Comparison of ENCODE assay signal across 1 cellular context in genomic region chr17:29929544-29930398, GRCh38.
TF ChIP-seq lines count a peak whose summit lies in the region.

Gene SSH2 (minus strand): TSS chr17:29930228. CDS start chr17:29930000, 228 bp downstream.

TF ChIP-seq in HepG2, 621 proteins besides CTCF, POLR2A, EP300 and RAD21 (continued from another document and continues in another):
- TF ChIP-seq GATAD1 (CRISPR knock-in tag; IDR thresholded peaks at IDR 0.05) (peak; percentile 53; the same call in 1 of the 2 replicates), MYPOP (CRISPR knock-in tag; IDR thresholded peaks at IDR 0.05) (no peak), KLF13 (CRISPR knock-in tag; IDR thresholded peaks at IDR 0.05) (no peak), ZNF501 (CRISPR knock-in tag; IDR thresholded peaks at IDR 0.05) (no peak; the same call in 1 of the 2 replicates), ZNF574 (CRISPR knock-in tag; IDR thresholded peaks at IDR 0.05) (no peak; the same call in 1 of the 2 replicates), SNAPC2 (CRISPR knock-in tag; IDR thresholded peaks at IDR 0.05) (no peak), TBX2 (CRISPR knock-in tag; IDR thresholded peaks at IDR 0.05; ENCODE audit: borderline replicate concordance) (peak; percentile 27; the same call in 1 of the 2 replicates), ZNF562 (CRISPR knock-in tag; IDR thresholded peaks at IDR 0.05; ENCODE audit: borderline replicate concordance) (no peak), SP140L (CRISPR knock-in tag; IDR thresholded peaks at IDR 0.05; ENCODE audit: borderline replicate concordance) (no peak), ZBTB8A (CRISPR knock-in tag; IDR thresholded peaks at IDR 0.05; ENCODE audit: borderline replicate concordance, low read depth) (no peak), BCLAF1 (IDR thresholded peaks at IDR 0.05) (no peak), KDM5B (CRISPR knock-in tag; IDR thresholded peaks at IDR 0.05; ENCODE audit: borderline replicate concordance) (peak; percentile 24; the same call in 1 of the 2 replicates), ZNF781 (CRISPR knock-in tag; IDR thresholded peaks at IDR 0.05; ENCODE audit: borderline replicate concordance, not compliant biosample characterization) (no peak), ZBTB14 (CRISPR knock-in tag; IDR thresholded peaks at IDR 0.05) (peak; percentile 92), ZNF576 (CRISPR knock-in tag; IDR thresholded peaks at IDR 0.05) (no peak), NCOA5 (CRISPR knock-in tag; IDR thresholded peaks at IDR 0.05) (no peak), HNRNPL (IDR thresholded peaks at IDR 0.05; ENCODE audit: low read depth, low read length) (no peak), SATB2 (CRISPR knock-in tag; IDR thresholded peaks at IDR 0.05) (no peak), ZNF547 (CRISPR knock-in tag; IDR thresholded peaks at IDR 0.05) (peak; percentile 65; the same call in 1 of the 2 replicates), ZNF138 (CRISPR knock-in tag; IDR thresholded peaks at IDR 0.05; ENCODE audit: low read depth) (no peak), SP2 (CRISPR knock-in tag; IDR thresholded peaks at IDR 0.05) (no peak), ZNF383 (CRISPR knock-in tag; IDR thresholded peaks at IDR 0.05; ENCODE audit: borderline replicate concordance) (no peak), ZNF792 (CRISPR knock-in tag; IDR thresholded peaks at IDR 0.05) (no peak), MED8 (CRISPR knock-in tag; IDR thresholded peaks at IDR 0.05; ENCODE audit: insufficient replicate concordance) (no peak), CHCHD3 (CRISPR knock-in tag; IDR thresholded peaks at IDR 0.05) (no peak), FOXA1 (IDR thresholded peaks at IDR 0.05) (no peak), FOXA1 (CRISPR knock-in tag; IDR thresholded peaks at IDR 0.05) (no peak), MATR3 (CRISPR knock-in tag; IDR thresholded peaks at IDR 0.05) (no peak), ZBTB43 (CRISPR knock-in tag; conservative IDR thresholded peaks at IDR 0.05) (no peak), EZH2 (conservative IDR thresholded peaks at IDR 0.05; ENCODE audit: low read depth, low read length) (no peak), ZZZ3 (CRISPR knock-in tag; IDR thresholded peaks at IDR 0.05; ENCODE audit: borderline replicate concordance) (no peak), ZNF790 (CRISPR knock-in tag; IDR thresholded peaks at IDR 0.05; ENCODE audit: borderline replicate concordance) (no peak), FUBP1 (CRISPR knock-in tag; IDR thresholded peaks at IDR 0.05; ENCODE audit: borderline replicate concordance) (no peak), ZNF674 (CRISPR knock-in tag; IDR thresholded peaks at IDR 0.05; ENCODE audit: low read depth) (no peak), POLR2AphosphoS2 (IDR thresholded peaks at IDR 0.05; ENCODE audit: low read depth, low read length) (no peak), ZBTB20 (CRISPR knock-in tag; IDR thresholded peaks at IDR 0.05; ENCODE audit: borderline replicate concordance, low read depth) (no peak), CC2D1A (CRISPR knock-in tag; IDR thresholded peaks at IDR 0.05) (no peak), MAFG (CRISPR knock-in tag; IDR thresholded peaks at IDR 0.05) (no peak), PHF20 (CRISPR knock-in tag; IDR thresholded peaks at IDR 0.05) (no peak; the same call in 1 of the 2 replicates), MYC (CRISPR knock-in tag; IDR thresholded peaks at IDR 0.05; ENCODE audit: borderline replicate concordance) (peak; percentile 73), RXRB (CRISPR knock-in tag; IDR thresholded peaks at IDR 0.05; ENCODE audit: borderline replicate concordance) (no peak), GPBP1L1 (CRISPR knock-in tag; IDR thresholded peaks at IDR 0.05) (no peak), ZKSCAN1 (IDR thresholded peaks at IDR 0.05; ENCODE audit: low read length) (no peak), NFYB (CRISPR knock-in tag; IDR thresholded peaks at IDR 0.05) (no peak; the same call in 1 of the 2 replicates), ZNF274 (CRISPR knock-in tag; IDR thresholded peaks at IDR 0.05) (0 out of 2 replicates have a peak, but pooled peaks have one; percentile 27), ZFP90 (CRISPR knock-in tag; IDR thresholded peaks at IDR 0.05; ENCODE audit: borderline replicate concordance) (0 out of 2 replicates have a peak, but pooled peaks have one; percentile 32), ZNF570 (CRISPR knock-in tag; IDR thresholded peaks at IDR 0.05; ENCODE audit: borderline replicate concordance) (no peak), HNF1B (CRISPR knock-in tag; IDR thresholded peaks at IDR 0.05) (no peak), HNRNPUL1 (IDR thresholded peaks at IDR 0.05; ENCODE audit: low read depth, low read length) (no peak), NFIB (CRISPR knock-in tag; IDR thresholded peaks at IDR 0.05; ENCODE audit: borderline replicate concordance) (no peak), TGIF2 (CRISPR knock-in tag; IDR thresholded peaks at IDR 0.05) (peak; percentile 80), MXD1 (CRISPR knock-in tag; IDR thresholded peaks at IDR 0.05) (peak; percentile 40; the same call in 1 of the 2 replicates), ZNF550 (CRISPR knock-in tag; IDR thresholded peaks at IDR 0.05; ENCODE audit: borderline replicate concordance) (no peak), ZKSCAN5 (CRISPR knock-in tag; IDR thresholded peaks at IDR 0.05) (no peak), SMC3 (IDR thresholded peaks at IDR 0.05; ENCODE audit: low read length) (no peak), MLLT10 (CRISPR knock-in tag; IDR thresholded peaks at IDR 0.05) (no peak), SP1 (IDR thresholded peaks at IDR 0.05) (no peak), SP1 (CRISPR knock-in tag; IDR thresholded peaks at IDR 0.05) (no peak; the same call in 1 of the 2 replicates), RFX3 (CRISPR knock-in tag; IDR thresholded peaks at IDR 0.05) (no peak), MIER2 (CRISPR knock-in tag; IDR thresholded peaks at IDR 0.05) (no peak), DRAP1 (CRISPR knock-in tag; IDR thresholded peaks at IDR 0.05) (no peak; the same call in 1 of the 2 replicates), ATF1 (CRISPR knock-in tag; IDR thresholded peaks at IDR 0.05) (no peak)
